34 cellular contexts compared by ENCODE assay signal in the genomic region with DNA sequence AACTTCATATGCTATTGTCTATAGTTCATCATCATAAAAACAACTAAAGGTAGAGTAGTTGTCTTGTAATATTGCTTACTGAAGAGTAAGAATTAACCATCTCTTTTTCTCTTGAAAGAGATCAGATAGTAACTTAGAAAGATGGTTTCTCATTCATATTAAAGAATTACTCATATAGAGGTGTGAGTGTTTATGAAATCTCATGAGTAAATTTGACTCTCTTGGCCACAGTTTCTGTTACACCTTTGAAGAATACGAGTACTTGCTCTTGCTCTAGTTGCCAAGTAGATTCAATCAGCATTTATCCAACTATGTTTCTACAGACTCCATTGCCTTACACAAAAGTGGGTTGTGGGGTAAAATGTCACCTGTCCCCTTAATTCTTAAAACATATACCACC.
"Had no signal": no experiment of that assay in that cellular context is flagged by ENCODE, and none has a peak within 500 bp of the region (broad histone marks: within the 10 kb centered on the region; RNA-seq: fewer than 3 reads in every experiment).

No MANE protein-coding gene starts in this region.

- H3K4me3 ChIP-seq: MG63 had no signal

- DNase-seq: Karpas-422, Kasumi-1, MG63, MM.1S, MV-4-11, NCI-H1048, NCI-H1092, NCI-H1092 treated with DMSO at 0.1 percent for 48 hours, NCI-H1105, NCI-H1105 treated with DMSO at 0.1 percent for 48 hours, NCI-H1417, NCI-H1417 treated with DMSO at 0.1 percent for 48 hours, NCI-H1436, NCI-H1436 treated with DMSO at 0.1 percent for 48 hours, NCI-H146, NCI-H1694, NCI-H1694 treated with DMSO at 0.1 percent for 48 hours, NCI-H187, NCI-H187 treated with DMSO at 0.1 percent for 48 hours, NCI-H1930, NCI-H2029, NCI-H2029 treated with DMSO at 0.1 percent for 48 hours, NCI-H2081, NCI-H2081 treated with DMSO at 0.1 percent for 48 hours, NCI-H2107, NCI-H2171, NCI-H2171 treated with DMSO at 0.1 percent for 48 hours, NCI-H2227 treated with DMSO at 0.1 percent for 48 hours, NCI-H226, NCI-H345, NCI-H446, NCI-H446 treated with DMSO at 0.1 percent for 48 hours, NCI-H510A, NCI-H510A treated with DMSO at 0.1 percent for 48 hours had no signal

- H3K27me3 ChIP-seq: MG63 had no signal

- H3K9me3 ChIP-seq: MG63 had no signal

- H3K36me3 ChIP-seq: MG63 had no signal
